8 cellular contexts compared by ENCODE assay signal in genomic region chr4:140756292-140757219, GRCh38. TPM values are rescaled to one million over a fixed set of nuclear protein-coding genes. Genes with fewer than 3 reads are reported as not detected.
DNase-seq lines count a peak whose midpoint lies in the region; ATAC-seq, FAIRE-seq and TF ChIP-seq lines count a peak whose summit lies in the region.

TSS of gene TBC1D9 (minus strand) at chr4:140756385. CDS start at chr4:140756045, 340 bp downstream.

- H3K36me3 ChIP-seq in endodermal cell (ENCODE audit: control insufficient read depth, insufficient read depth, low read length) (peaks cover 13% of the 10 kb centered on the region), right lobe of liver (no peaks in the 10 kb centered on the region), stomach (no peaks in the 10 kb centered on the region)

- CTCF ChIA-PET in AG04449 (lab: Yijun Ruan, JAX): interaction anchor here (0.7 to 1.6 kb wide), 10 partner anchors 8 to 147 kb away, joined by 3 to 7 read pairs (median 4); no protein-coding TSS in a partner anchor

- peak within 1 kb of the TSS; percentile 74 for H3K4me3 Mint-ChIP-seq in endodermal cell

- TF ChIP-seq EP300 in stomach (IDR thresholded peaks at IDR 0.05): no peak

- peak within 1 kb of the TSS; percentile 94 for H3K27ac Mint-ChIP-seq in endodermal cell

- H3K9ac ChIP-seq in endodermal cell (ENCODE audit: extremely low read depth, low read length, poor library complexity, severe bottlenecking): peak within 1 kb of the TSS; percentile 98

- POLR2A ChIA-PET in AG04449 (lab: Yijun Ruan, JAX): interaction anchor here (0.6 to 1.5 kb wide), 3 partner anchors 12 to 383 kb away, joined by 4 to 5 read pairs (median 4); partner anchors contain the start of gene SCOC

- H3K27ac ChIP-seq in endodermal cell (ENCODE audit: low read depth, low read length) (peak within 1 kb of the TSS; percentile 83), right lobe of liver (peak within 1 kb of the TSS; percentile 91 to 99 (median 96)), stomach (peak within 1 kb of the TSS; percentile 93 to 98 (median 96))

- H3K4me1 Mint-ChIP-seq in endodermal cell: peaks cover 28% of the 10 kb centered on the region

- DNase-seq in AG04449 (ENCODE audit: low read depth, low spot score) (no peak), GM12891 (ENCODE audit: insufficient read length, low spot score) (peak; percentile 46), NCI-H1417 treated with DMSO at 0.1 percent for 48 hours (lab: John Stamatoyannopoulos, UW) (peak; percentile 60), SW 1271 (lab: John Stamatoyannopoulos, UW) (peak; percentile 56 to 78), endodermal cell (peak; percentile 97), right lobe of liver (peak; percentile 83 to 88 (median 85)), stomach (peak; percentile 79)

- H3K4me3 ChIP-seq in AG04449 (ENCODE audit: low read depth, low read length) (peak within 1 kb of the TSS; percentile 80), endodermal cell (ENCODE audit: low read length) (peak within 1 kb of the TSS; percentile 92), right lobe of liver (peak within 1 kb of the TSS; percentile 56 to 74 (median 71)), stomach (peak within 1 kb of the TSS; percentile 77 to 87 (median 85))

- 0 to 2% methylated on average over 11 to 79 of the region's 79 CpGs for WGBS in endodermal cell (ENCODE audit: insufficient coverage in 1 of 2, insufficient read length in 1 of 2), 2 experiments
- 4% methylated on average over 11 of the region's 79 CpGs for WGBS in right lobe of liver (ENCODE audit: insufficient coverage, low coverage, low lambda C conversion rate, missing lambda C conversion rate)
- 1 to 2% (median 1%) methylated on average over 11 to 79 of the region's 79 CpGs for WGBS in stomach, 5 donors

- H3K9me3 ChIP-seq in endodermal cell (ENCODE audit: control insufficient read depth, low read length) (peaks cover 10% of the 10 kb centered on the region), right lobe of liver (no peaks in the 10 kb centered on the region), stomach (no peaks in the 10 kb centered on the region)

- FAIRE-seq in GM12891 (lab: Jason Lieb, UNC): peak; percentile 80

- peaks cover 39% of the 10 kb centered on the region for H3K27me3 Mint-ChIP-seq in endodermal cell (ENCODE audit: insufficient read depth)

- intact Hi-C loops in right lobe of liver (cut with DNase I) (no loop called here), stomach (cut with DNase I; ENCODE audit: low total_unique reads) (no loop called here)

- peaks cover 4% of the 10 kb centered on the region for H3K4me1 ChIP-seq in endodermal cell (ENCODE audit: control insufficient read depth, insufficient read depth, low read length)
- H3K4me1 ChIP-seq in right lobe of liver: no peaks in the 10 kb centered on the region
- peaks cover 5 to 26% (median 14%) of the 10 kb centered on the region in 4 donors for H3K4me1 ChIP-seq in stomach

- no peak for TF ChIP-seq CTCF in AG04449 (IDR thresholded peaks at IDR 0.05; ENCODE audit: insufficient read depth, low read length, missing control alignments)
- peak; percentile 39 for TF ChIP-seq CTCF in endodermal cell (conservative IDR thresholded peaks at IDR 0.05)
- TF ChIP-seq CTCF in right lobe of liver (IDR thresholded peaks at IDR 0.05): no peak
- TF ChIP-seq CTCF in stomach (IDR thresholded peaks at IDR 0.05): peak in 4 of 7 experiments; percentile 2 to 28 (median 14)

- no peaks in the 10 kb centered on the region for H3K27me3 ChIP-seq in endodermal cell (ENCODE audit: control insufficient read depth, insufficient read depth, low read length, poor library complexity, severe bottlenecking)
- no peaks in the 10 kb centered on the region for H3K27me3 ChIP-seq in right lobe of liver
- peaks cover 0 to 14% (median 0%) of the 10 kb centered on the region in 3 donors for H3K27me3 ChIP-seq in stomach

- H3K36me3 Mint-ChIP-seq in endodermal cell (ENCODE audit: low read depth): peaks cover 15% of the 10 kb centered on the region

- 0 out of 2 replicates have a peak, but pooled peaks have one; percentile 35 for TF ChIP-seq POLR2A in GM12891 (IDR thresholded peaks at IDR 0.05; ENCODE audit: low read depth, low read length)
- peak; percentile 73 for TF ChIP-seq POLR2A in right lobe of liver (IDR thresholded peaks at IDR 0.05)
- peak in 1 of 4 donors; percentile 39 for TF ChIP-seq POLR2A in stomach (IDR thresholded peaks at IDR 0.05)

- ATAC-seq in HG02884 (IDR thresholded peaks at IDR 0.05; ENCODE audit: unreplicated experiment) (peak; percentile 38), right lobe of liver (peak; percentile 80 to 90 (median 84))

- H3K9me3 Mint-ChIP-seq in endodermal cell: peaks cover 4% of the 10 kb centered on the region

TF ChIP-seq in GM12891, 5 proteins besides CTCF, POLR2A, EP300 and RAD21:
- TF ChIP-seq POLR2AphosphoS5 (IDR thresholded peaks at IDR 0.05; ENCODE audit: low read depth, low read length) (0 out of 2 replicates have a peak, but pooled peaks have one; percentile 25), TAF1 (IDR thresholded peaks at IDR 0.05; ENCODE audit: low read depth, low read length) (no peak), PAX5 (IDR thresholded peaks at IDR 0.05; ENCODE audit: insufficient read depth, low read length, severe bottlenecking) (no peak), SPI1 (IDR thresholded peaks at IDR 0.05; ENCODE audit: low read depth, low read length) (peak; percentile 42; the same call in 1 of the 2 replicates), POU2F2 (IDR thresholded peaks at IDR 0.05; ENCODE audit: low read depth, low read length) (no peak)

RNA-seq across cellular contexts. Expression of gene TBC1D9, which starts in this region (rescaled TPM):
- polyA plus RNA-seq in GM12891 (2012; ENCODE audit: low read depth, missing spikeins): 3.1 TPM
- total RNA-seq in endodermal cell (10 to 100 TPM; 22.3 to 29.0 TPM), right lobe of liver (10 to 100 TPM in 3 of 6 experiments, 1 to 10 TPM in 3; 6.6 to 17.9 (median 9.4) TPM), stomach (10 to 100 TPM; 12.1 to 38.2 (median 19.4) TPM)
- 12.2 TPM for polyA plus RNA-seq in endodermal cell (2013, experiment 1 of 2)
- polyA plus RNA-seq in endodermal cell (2013, experiment 2 of 2): 12.9 TPM
- polyA plus RNA-seq in stomach: 10 to 100 TPM in 2 of 3 donors, 1 to 10 TPM in 1; 4.9 to 12.2 (median 11.5) TPM

Comparison
In these comparisons a context has a peak if more than half of its experiments do, and no peak if none do; other contexts are left out.
1. CTCF ChIP-seq: peak in endodermal cell (single experiment) and stomach (4 of 7); none in AG04449 (single experiment) and right lobe of liver (0 of 4).
2. Peak in every context shown above with its lines, with median percentiles within 50 percentile points of each other: H3K4me3 ChIP-seq and H3K27ac ChIP-seq.